Comparison of ENCODE assay signal across 1 cellular context in genomic region chr10:71638577-71639411, GRCh38.
TF ChIP-seq lines count a peak whose summit lies in the region.

No MANE protein-coding gene starts in this region.

TF ChIP-seq in K562, 482 proteins besides CTCF, POLR2A, EP300 and RAD21 (continued from another document and continues in another):
- no peak; the same call in 1 of the 2 replicates for TF ChIP-seq CBFB (CRISPR knock-in tag; IDR thresholded peaks at IDR 0.05)
- TF ChIP-seq CBX3 (IDR thresholded peaks at IDR 0.05; ENCODE audit: borderline replicate concordance in 1 of 2, low read length in 2 of 2): peak in 1 of 2 experiments; percentile 51; a peak in 1 of 3 replicates
- no peak for TF ChIP-seq ZNF75A (CRISPR knock-in tag; IDR thresholded peaks at IDR 0.05)
- TF ChIP-seq HNRNPK (IDR thresholded peaks at IDR 0.05; ENCODE audit: low read depth, low read length, poor library complexity, severe bottlenecking): no peak
- no peak for TF ChIP-seq GTF3C2 (IDR thresholded peaks at IDR 0.05; ENCODE audit: borderline replicate concordance, extremely low read depth, insufficient read length)
- no peak for TF ChIP-seq ZNF408 (CRISPR knock-in tag; IDR thresholded peaks at IDR 0.05; ENCODE audit: low read depth)
- no peak for TF ChIP-seq IFI16 (CRISPR knock-in tag; IDR thresholded peaks at IDR 0.05)
- no peak for TF ChIP-seq EWSR1 (IDR thresholded peaks at IDR 0.05; ENCODE audit: borderline replicate concordance, low read depth, partially characterized antibody)
- TF ChIP-seq ELF4 (CRISPR knock-in tag; IDR thresholded peaks at IDR 0.05): no peak
- TF ChIP-seq ETV6 (IDR thresholded peaks at IDR 0.05; ENCODE audit: borderline replicate concordance in 1 of 2, low read depth in 2 of 2, low read length in 1 of 2): peak; percentile 67 to 85; a peak in 3 of 4 replicates
- TF ChIP-seq ETV6 (CRISPR knock-in tag; IDR thresholded peaks at IDR 0.05; ENCODE audit: borderline replicate concordance): no peak
- TF ChIP-seq SNIP1 (IDR thresholded peaks at IDR 0.05; ENCODE audit: low read depth): no peak
- no peak for TF ChIP-seq ZNF184 (CRISPR knock-in tag; IDR thresholded peaks at IDR 0.05)
- peak; percentile 78 for TF ChIP-seq BCOR (IDR thresholded peaks at IDR 0.05)
- TF ChIP-seq MCM3 (IDR thresholded peaks at IDR 0.05): no peak
- no peak for TF ChIP-seq E2F8 (IDR thresholded peaks at IDR 0.05; ENCODE audit: low read depth, partially characterized antibody)
- TF ChIP-seq TBL1XR1 (IDR thresholded peaks at IDR 0.05; ENCODE audit: low read length in 2 of 2): peak; percentile 94 to 95
- TF ChIP-seq ZNF561 (CRISPR knock-in tag; conservative IDR thresholded peaks at IDR 0.05): no peak
- peak; percentile 57 to 69; a peak in 3 of 4 replicates for TF ChIP-seq TEAD1 (CRISPR knock-in tag; IDR thresholded peaks at IDR 0.05)
- no peak for TF ChIP-seq IRF9 (tag; IDR thresholded peaks at IDR 0.05)
- TF ChIP-seq ZNF316 (IDR thresholded peaks at IDR 0.05): peak; percentile 42; the same call in 1 of the 2 replicates
- peak; percentile 66 for TF ChIP-seq TBP (optimal IDR thresholded peaks at IDR 0.05; ENCODE audit: low read depth, low read length)
- TF ChIP-seq LCOR (CRISPR knock-in tag; IDR thresholded peaks at IDR 0.05): peak; percentile 78; the same call in 1 of the 2 replicates
- peak; percentile 88 for TF ChIP-seq NCOA1 (IDR thresholded peaks at IDR 0.05; ENCODE audit: low read depth)
- no peak for TF ChIP-seq CBX8 (IDR thresholded peaks at IDR 0.05; ENCODE audit: borderline replicate concordance, extremely low read depth, low read depth, low read length, poor library complexity, severe bottlenecking)
- peak; percentile 98 for TF ChIP-seq MYNN (IDR thresholded peaks at IDR 0.05)
- TF ChIP-seq MYNN (CRISPR knock-in tag; IDR thresholded peaks at IDR 0.05): no peak
- no peak for TF ChIP-seq ZFP91 (CRISPR knock-in tag; IDR thresholded peaks at IDR 0.05)
- no peak for TF ChIP-seq RERE (CRISPR knock-in tag; IDR thresholded peaks at IDR 0.05; ENCODE audit: borderline replicate concordance)
- TF ChIP-seq FOXP4 (CRISPR knock-in tag; IDR thresholded peaks at IDR 0.05; ENCODE audit: borderline replicate concordance): 0 out of 2 replicates have a peak, but pooled peaks have one; percentile 75
- peak; percentile 92; the same call in 1 of the 2 replicates for TF ChIP-seq KAT7 (CRISPR knock-in tag; IDR thresholded peaks at IDR 0.05; ENCODE audit: borderline replicate concordance)
- no peak for TF ChIP-seq RNF219 (CRISPR knock-in tag; IDR thresholded peaks at IDR 0.05)
- 0 out of 2 replicates have a peak, but pooled peaks have one; percentile 20 for TF ChIP-seq ZNF311 (CRISPR knock-in tag; IDR thresholded peaks at IDR 0.05)
- TF ChIP-seq FOXA1 (IDR thresholded peaks at IDR 0.05; ENCODE audit: borderline replicate concordance): no peak
- TF ChIP-seq DIDO1 (tag; IDR thresholded peaks at IDR 0.05; ENCODE audit: low read depth): no peak
- no peak for TF ChIP-seq CCAR2 (IDR thresholded peaks at IDR 0.05; ENCODE audit: low read depth, low read length)
- TF ChIP-seq NBN (IDR thresholded peaks at IDR 0.05; ENCODE audit: low read depth): peak; percentile 95
- TF ChIP-seq ZNF197 (CRISPR knock-in tag; IDR thresholded peaks at IDR 0.05; ENCODE audit: low read depth): no peak
- no peak for TF ChIP-seq ZBTB26 (CRISPR knock-in tag; IDR thresholded peaks at IDR 0.05)
- no peak for TF ChIP-seq NR4A1 (CRISPR knock-in tag; IDR thresholded peaks at IDR 0.05)
- peak; percentile 53 for TF ChIP-seq NR4A1 (tag; IDR thresholded peaks at IDR 0.05)
- no peak for TF ChIP-seq GMEB1 (CRISPR knock-in tag; IDR thresholded peaks at IDR 0.05)
